In genomic region chr16:19067349-19068236, GRCh38 we compare ENCODE assay signal across 1 cellular context.
TF ChIP-seq lines count a peak whose summit lies in the region.

Gene COQ7 (plus strand): TSS chr16:19067614. CDS start chr16:19067665, 51 bp downstream.

TF ChIP-seq in GM12878, 131 proteins besides CTCF, POLR2A, EP300 and RAD21 (continued from another document):
- TF ChIP-seq ZBTB4 (CRISPR knock-in tag; IDR thresholded peaks at IDR 0.05), result no peak
- TF ChIP-seq RUNX3 (IDR thresholded peaks at IDR 0.05; ENCODE audit: low read length), result peak; percentile 5; the same call in 1 of the 2 replicates
- no peak for TF ChIP-seq BCL3 (IDR thresholded peaks at IDR 0.05; ENCODE audit: borderline replicate concordance, insufficient read depth, low read depth, low read length, poor library complexity, severe bottlenecking)
- TF ChIP-seq ZNF622 (IDR thresholded peaks at IDR 0.05), result no peak
- TF ChIP-seq ATF3 (IDR thresholded peaks at IDR 0.05; ENCODE audit: borderline replicate concordance, extremely low read depth, low read depth, low read length), result peak; percentile 72; the same call in 1 of the 2 replicates
